Comparison of ENCODE assay signal across 1 cellular context in the genomic region with DNA sequence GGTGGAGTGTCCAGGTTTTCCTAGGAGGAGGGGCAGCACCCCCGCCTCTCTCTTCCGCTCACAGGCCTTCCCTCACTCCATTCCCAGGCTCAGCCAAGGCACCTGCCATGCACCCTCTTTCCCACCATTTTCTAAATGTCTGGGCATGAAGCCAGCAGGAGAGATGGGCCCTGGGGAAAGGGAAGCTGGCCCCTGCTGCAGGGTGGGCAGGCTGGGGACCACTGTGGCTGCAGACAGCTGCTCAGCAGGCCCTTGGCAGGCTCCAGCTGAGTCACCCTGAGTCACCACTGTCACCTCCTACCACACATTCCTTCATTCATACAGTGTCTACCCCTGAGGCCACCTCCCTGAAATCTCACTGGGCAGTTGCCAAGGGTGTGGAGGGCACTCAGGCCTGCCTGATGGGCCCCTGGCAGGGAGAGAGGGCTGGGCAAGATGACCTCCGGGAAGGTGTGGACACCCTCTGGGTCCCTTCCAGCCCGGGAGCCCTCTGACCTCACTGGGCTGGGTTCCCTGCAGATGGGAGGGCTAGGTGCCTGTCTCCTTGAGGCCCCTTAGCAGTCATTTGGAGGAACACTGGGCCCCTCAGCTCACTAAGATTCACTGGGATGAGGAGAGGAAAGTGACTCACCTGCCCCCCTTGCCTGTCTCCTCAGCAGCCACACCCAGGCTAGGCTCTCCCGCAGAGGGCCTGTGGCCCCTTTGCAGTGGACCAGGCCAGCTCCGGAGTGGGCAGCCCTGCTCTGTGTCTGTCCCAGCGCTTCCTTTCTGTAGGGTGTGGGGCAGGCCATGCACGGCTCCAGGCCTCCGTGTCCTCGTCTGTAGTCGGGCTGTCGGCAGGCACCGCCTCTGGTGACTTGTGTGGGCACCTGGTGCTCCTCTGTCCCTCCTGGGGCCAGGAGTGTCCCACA.
TF ChIP-seq lines count a peak whose summit lies in the region.

No MANE protein-coding gene starts in this region.

TF ChIP-seq in HEK293, 187 proteins besides CTCF, POLR2A, EP300 and RAD21 (continued from another document):
- TF ChIP-seq, protein P1, sequence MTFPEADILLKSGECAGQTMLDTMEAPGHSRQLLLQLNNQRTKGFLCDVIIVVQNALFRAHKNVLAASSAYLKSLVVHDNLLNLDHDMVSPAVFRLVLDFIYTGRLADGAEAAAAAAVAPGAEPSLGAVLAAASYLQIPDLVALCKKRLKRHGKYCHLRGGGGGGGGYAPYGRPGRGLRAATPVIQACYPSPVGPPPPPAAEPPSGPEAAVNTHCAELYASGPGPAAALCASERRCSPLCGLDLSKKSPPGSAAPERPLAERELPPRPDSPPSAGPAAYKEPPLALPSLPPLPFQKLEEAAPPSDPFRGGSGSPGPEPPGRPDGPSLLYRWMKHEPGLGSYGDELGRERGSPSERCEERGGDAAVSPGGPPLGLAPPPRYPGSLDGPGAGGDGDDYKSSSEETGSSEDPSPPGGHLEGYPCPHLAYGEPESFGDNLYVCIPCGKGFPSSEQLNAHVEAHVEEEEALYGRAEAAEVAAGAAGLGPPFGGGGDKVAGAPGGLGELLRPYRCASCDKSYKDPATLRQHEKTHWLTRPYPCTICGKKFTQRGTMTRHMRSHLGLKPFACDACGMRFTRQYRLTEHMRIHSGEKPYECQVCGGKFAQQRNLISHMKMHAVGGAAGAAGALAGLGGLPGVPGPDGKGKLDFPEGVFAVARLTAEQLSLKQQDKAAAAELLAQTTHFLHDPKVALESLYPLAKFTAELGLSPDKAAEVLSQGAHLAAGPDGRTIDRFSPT (tag by site-specific recombination; IDR thresholded peaks at IDR 0.05) = 0 out of 2 replicates have a peak, but pooled peaks have one; percentile 26
- TF ChIP-seq ZNF596 (tag by site-specific recombination; IDR thresholded peaks at IDR 0.05) (no peak), ZNF354C (tag by site-specific recombination; IDR thresholded peaks at IDR 0.05; ENCODE audit: borderline replicate concordance, low read depth) (no peak), ZNF132 (tag by site-specific recombination; IDR thresholded peaks at IDR 0.05; ENCODE audit: borderline replicate concordance) (no peak), ZNF335 (tag by site-specific recombination; conservative IDR thresholded peaks at IDR 0.05) (peak; percentile 32; the same call in 1 of the 2 replicates), KLF8 (tag by site-specific recombination; IDR thresholded peaks at IDR 0.05) (no peak), ZBTB21 (tag by site-specific recombination; IDR thresholded peaks at IDR 0.05) (no peak)
- TF ChIP-seq, protein P2, sequence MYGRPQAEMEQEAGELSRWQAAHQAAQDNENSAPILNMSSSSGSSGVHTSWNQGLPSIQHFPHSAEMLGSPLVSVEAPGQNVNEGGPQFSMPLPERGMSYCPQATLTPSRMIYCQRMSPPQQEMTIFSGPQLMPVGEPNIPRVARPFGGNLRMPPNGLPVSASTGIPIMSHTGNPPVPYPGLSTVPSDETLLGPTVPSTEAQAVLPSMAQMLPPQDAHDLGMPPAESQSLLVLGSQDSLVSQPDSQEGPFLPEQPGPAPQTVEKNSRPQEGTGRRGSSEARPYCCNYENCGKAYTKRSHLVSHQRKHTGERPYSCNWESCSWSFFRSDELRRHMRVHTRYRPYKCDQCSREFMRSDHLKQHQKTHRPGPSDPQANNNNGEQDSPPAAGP (tag by site-specific recombination; IDR thresholded peaks at IDR 0.05) = peak; percentile 87
